ENCODE assay signal across 8 cellular contexts in genomic region chr12:100141998-100142850, GRCh38. TPM values are rescaled to one million over a fixed set of nuclear protein-coding genes. Genes with fewer than 3 reads are reported as not detected.
DNase-seq lines count a peak whose midpoint lies in the region; ATAC-seq lines count a peak whose summit lies in the region.

No MANE protein-coding gene starts in this region.

- H3K9me3 Mint-ChIP-seq in stimulated activated effector memory CD8-positive, alpha-beta T cell treated with anti-CD3 and anti-CD28 coated beads, Interleukin-12 subunit alpha, Interleukin-12 subunit beta, amount 100 ng/mL, for 72 hours = no peaks in the 10 kb centered on the region

- H3K4me3 ChIP-seq in effector memory CD4-positive, alpha-beta T cell (ENCODE audit: insufficient read depth, low read depth, low read length, poor library complexity, severe bottlenecking) = peak overlapping the region; percentile 99
- H3K4me3 ChIP-seq in mesodermal cell (ENCODE audit: extremely low read depth, insufficient read depth, low read length, poor library complexity, severe bottlenecking) = peak overlapping the region; percentile 85

- H3K4me1 Mint-ChIP-seq in stimulated activated effector memory CD8-positive, alpha-beta T cell treated with anti-CD3 and anti-CD28 coated beads, Interleukin-12 subunit alpha, Interleukin-12 subunit beta, amount 100 ng/mL, for 72 hours = peaks cover 37% of the 10 kb centered on the region

- peak; percentile 42 for ATAC-seq in HG02763 (IDR thresholded peaks at IDR 0.05; ENCODE audit: unreplicated experiment)
- peak; percentile 70 for ATAC-seq in stimulated activated effector memory CD8-positive, alpha-beta T cell treated with anti-CD3 and anti-CD28 coated beads, Interleukin-12 subunit alpha, Interleukin-12 subunit beta, amount 100 ng/mL, for 72 hours

- 0% methylated on average over 49 to 66 of the region's 86 CpGs for WGBS in mesodermal cell (ENCODE audit: insufficient coverage in 2 of 2), 2 experiments

- peaks cover 3% of the 10 kb centered on the region for H3K4me1 ChIP-seq in effector memory CD4-positive, alpha-beta T cell (ENCODE audit: control insufficient read depth, insufficient read depth, low read length, poor library complexity, severe bottlenecking)
- H3K4me1 ChIP-seq in mesodermal cell (ENCODE audit: control insufficient read depth, insufficient read depth, low read length, poor library complexity, severe bottlenecking) = peaks cover 14% of the 10 kb centered on the region

- peak overlapping the region; percentile 89 for H3K27ac ChIP-seq in effector memory CD4-positive, alpha-beta T cell (ENCODE audit: insufficient read depth, low read length, poor library complexity, severe bottlenecking)
- H3K27ac ChIP-seq in mesodermal cell (ENCODE audit: low read depth, low read length, severe bottlenecking) = peak overlapping the region; percentile 96

- no peaks in the 10 kb centered on the region for H3K36me3 ChIP-seq in effector memory CD4-positive, alpha-beta T cell (ENCODE audit: control insufficient read depth, insufficient read depth, low read length)
- no peaks in the 10 kb centered on the region for H3K36me3 ChIP-seq in mesodermal cell (ENCODE audit: control insufficient read depth, insufficient read depth, low read length)

- peak overlapping the region; percentile 96 for H3K27ac Mint-ChIP-seq in stimulated activated effector memory CD8-positive, alpha-beta T cell treated with anti-CD3 and anti-CD28 coated beads, Interleukin-12 subunit alpha, Interleukin-12 subunit beta, amount 100 ng/mL, for 72 hours

- H3K9me3 ChIP-seq in effector memory CD4-positive, alpha-beta T cell (ENCODE audit: control insufficient read depth, low read length) = no peaks in the 10 kb centered on the region
- no peaks in the 10 kb centered on the region for H3K9me3 ChIP-seq in mesodermal cell (ENCODE audit: control insufficient read depth, low read length)

- peak overlapping the region; percentile 76 for H3K4me3 Mint-ChIP-seq in stimulated activated effector memory CD8-positive, alpha-beta T cell treated with anti-CD3 and anti-CD28 coated beads, Interleukin-12 subunit alpha, Interleukin-12 subunit beta, amount 100 ng/mL, for 72 hours

- no peaks in the 10 kb centered on the region for H3K27me3 ChIP-seq in effector memory CD4-positive, alpha-beta T cell (replicated peaks; ENCODE audit: control insufficient read depth, insufficient read depth, low read length, poor library complexity, severe bottlenecking)

- peaks cover 38% of the 10 kb centered on the region for H3K36me3 Mint-ChIP-seq in stimulated activated effector memory CD8-positive, alpha-beta T cell treated with anti-CD3 and anti-CD28 coated beads, Interleukin-12 subunit alpha, Interleukin-12 subunit beta, amount 100 ng/mL, for 72 hours

- peak; percentile 3 to 36 for DNase-seq in SHP77 (lab: John Stamatoyannopoulos, UW)
- DNase-seq in SHP77 treated with DMSO at 0.1 percent for 48 hours (lab: John Stamatoyannopoulos, UW) = no peak
- DNase-seq in NCI-H146 (lab: John Stamatoyannopoulos, UW) = peak; percentile 63
- DNase-seq in activated CD4-positive, alpha-beta T cell treated with anti-CD3 and anti-CD28 coated beads for 48 hours = peak; percentile 56
- peak; percentile 7 to 31 (median 14) for DNase-seq in effector memory CD4-positive, alpha-beta T cell
- peak; percentile 34 to 75 for DNase-seq in stimulated activated effector memory CD8-positive, alpha-beta T cell treated with anti-CD3 and anti-CD28 coated beads, Interleukin-12 subunit alpha, Interleukin-12 subunit beta, amount 100 ng/mL, for 72 hours (ENCODE audit: low spot score in 2 of 2)

RNA-seq across cellular contexts. Expression of gene BLTP3B, which starts 0.5 kb away (rescaled TPM):
- polyA plus RNA-seq in mesodermal cell (2013, experiment 1 of 2) = 15.0 TPM
- polyA plus RNA-seq in mesodermal cell (2013, experiment 2 of 2) = 16.0 TPM

RNA-seq across cellular contexts. Expression of gene ACTR6, which starts 58.4 kb away (rescaled TPM):
- polyA plus RNA-seq in mesodermal cell (2013, experiment 1 of 2) = 29.6 TPM
- polyA plus RNA-seq in mesodermal cell (2013, experiment 2 of 2) = 34.4 TPM
